ENCODE assay signal across 18 cellular contexts in the genomic region with DNA sequence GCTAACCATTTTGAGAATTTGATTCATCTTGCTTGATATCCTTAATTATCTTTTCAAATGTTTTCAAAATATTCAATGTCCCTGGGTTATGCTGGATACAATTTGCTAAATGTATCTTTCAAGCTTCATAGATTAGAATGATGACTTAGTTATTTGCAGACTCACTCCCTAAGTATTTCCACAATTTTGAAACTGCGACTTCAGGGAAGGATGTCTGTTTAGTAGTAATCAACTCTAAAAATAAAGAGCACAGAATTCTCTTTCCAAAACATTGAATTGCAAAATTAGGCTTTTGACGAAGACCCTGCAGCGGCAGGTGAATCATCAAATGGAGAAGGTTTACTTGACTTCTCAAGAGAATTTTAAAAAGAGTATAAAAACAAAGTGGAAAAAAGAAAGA. TPM values are rescaled to one million over a fixed set of nuclear protein-coding genes. Genes with fewer than 3 reads are reported as not detected.
"Had no signal": no experiment of that assay in that cellular context is flagged by ENCODE, and none has a peak within 500 bp of the region (broad histone marks: within the 10 kb centered on the region; RNA-seq: fewer than 3 reads in every experiment).

No MANE protein-coding gene starts in this region.

- H3K4me1 ChIP-seq: lower lobe of right lung, prostate gland, right lobe of liver, testis had no signal

- H3K4me3 ChIP-seq: lower lobe of right lung, prostate gland, right lobe of liver, testis had no signal

- H3K27ac ChIP-seq: lower lobe of right lung, prostate gland, right lobe of liver, testis had no signal

- ATAC-seq: activated naive CD4-positive, alpha-beta T cell treated with anti-CD3 and anti-CD28 coated beads, Interleukin-2, amount 50 U/mL, for 72 hours; left cardiac atrium; lower lobe of right lung; naive thymus-derived CD8-positive, alpha-beta T cell; right lobe of liver; stimulated activated naive CD8-positive, alpha-beta T cell treated with anti-CD3 and anti-CD28 coated beads, Interleukin-15, amount 100 ng/mL, for 72 hours had no signal

- H3K9me3 ChIP-seq: lower lobe of right lung, prostate gland, right lobe of liver, testis had no signal

- H3K36me3 ChIP-seq: lower lobe of right lung, prostate gland, right lobe of liver had no signal

- DNase-seq: activated B cell treated with CpG ODN at 0.5 μM for 24 hours; activated CD4-positive, alpha-beta T cell treated with anti-CD3 and anti-CD28 coated beads, Interleukin-2, amount 50 U/mL, for 1 hour; activated effector memory CD4-positive, alpha-beta T cell treated with anti-CD3 and anti-CD28 coated beads, Interleukin-2, amount 50 U/mL, for 16 hours; effector CD4-positive, alpha-beta T cell; left cardiac atrium; lower lobe of right lung; midbrain; naive thymus-derived CD8-positive, alpha-beta T cell; right lobe of liver; stimulated activated CD4-positive, alpha-beta T cell treated with anti-CD3 and anti-CD28 coated beads, Interleukin-12 subunit alpha, Interleukin-12 subunit beta, amount 100 ng/mL, for 4 hours; stimulated activated naive CD8-positive, alpha-beta T cell treated with anti-CD3 and anti-CD28 coated beads, Interleukin-15, amount 100 ng/mL, for 72 hours; testis had no signal

- H3K27me3 ChIP-seq: right lobe of liver, testis had no signal

RNA-seq across cellular contexts. Expression of gene RGS1, which starts 14.2 kb away (rescaled TPM):
- total RNA-seq: bronchial epithelial cell, endothelial cell of umbilical vein had no signal
- polyA plus RNA-seq: endothelial cell of umbilical vein had no signal

RNA-seq across cellular contexts. Expression of gene RGS13, which starts 46.1 kb away (rescaled TPM):
- total RNA-seq: activated CD8-positive, alpha-beta memory T cell treated with anti-CD3 and anti-CD28 coated beads for 36 hours; activated naive CD4-positive, alpha-beta T cell treated with anti-CD3 and anti-CD28 coated beads, Interleukin-2, amount 50 U/mL, for 72 hours; bronchial epithelial cell; endothelial cell of umbilical vein; fibroblast of lung; naive thymus-derived CD8-positive, alpha-beta T cell; prostate gland; right lobe of liver had no signal
- polyA plus RNA-seq: endothelial cell of umbilical vein; fibroblast of lung; naive thymus-derived CD8-positive, alpha-beta T cell had no signal
